In the genomic region with DNA sequence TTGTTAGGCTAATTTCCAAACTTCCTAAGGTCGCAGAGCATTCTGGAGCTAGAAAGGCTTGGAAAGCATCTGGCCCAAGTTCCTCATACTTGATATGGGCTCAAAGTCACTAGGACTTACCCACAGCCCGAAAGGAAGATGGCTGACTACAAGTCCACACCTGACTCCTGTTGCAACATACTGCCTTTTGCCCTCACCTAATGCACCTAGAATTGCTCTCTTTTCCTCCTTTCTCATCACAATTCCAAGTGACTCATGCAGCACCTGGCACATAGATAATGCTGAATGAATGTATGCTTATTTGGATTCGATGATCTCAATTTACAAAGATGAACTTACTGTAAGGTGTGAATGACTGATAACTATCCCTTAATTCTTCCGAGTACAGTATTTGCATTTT, we compare ENCODE assay signal across 17 cellular contexts.
DNase-seq lines count a peak whose midpoint lies in the region; ATAC-seq and TF ChIP-seq lines count a peak whose summit lies in the region.
"Had no signal": no experiment of that assay in that cellular context is flagged by ENCODE, and none has a peak within 500 bp of the region (broad histone marks: within the 10 kb centered on the region; RNA-seq: fewer than 3 reads in every experiment).

No MANE protein-coding gene starts in this region.

- no peak for TF ChIP-seq POLR2A in esophagus squamous epithelium (IDR thresholded peaks at IDR 0.05)
- TF ChIP-seq POLR2A in sigmoid colon (IDR thresholded peaks at IDR 0.05), result no peak

- WGBS in esophagus squamous epithelium, 2 donors, result 31 to 44% methylated on average over 4 of the region's 4 CpGs
- WGBS in sigmoid colon, 2 donors, result 73 to 90% methylated on average over 4 of the region's 4 CpGs

- H3K9me3 ChIP-seq in esophagus squamous epithelium (no peaks in the 10 kb centered on the region), sigmoid colon (no peaks in the 10 kb centered on the region)
- H3K9me3 ChIP-seq: vagina had no signal

- H3K4me3 ChIP-seq in esophagus squamous epithelium, result no peak overlapping the region
- no peak overlapping the region for H3K4me3 ChIP-seq in sigmoid colon
- H3K4me3 ChIP-seq: K562, vagina had no signal

- H3K36me3 Mint-ChIP-seq in stimulated activated effector memory CD8-positive, alpha-beta T cell treated with anti-CD3 and anti-CD28 coated beads, Interleukin-12 subunit alpha, Interleukin-12 subunit beta, amount 100 ng/mL, for 72 hours, result no peaks in the 10 kb centered on the region
- H3K36me3 Mint-ChIP-seq: activated CD4-positive, alpha-beta memory T cell treated with anti-CD3 and anti-CD28 coated beads for 36 hours; activated naive CD8-positive, alpha-beta T cell treated with anti-CD3 and anti-CD28 coated beads, Interleukin-2, amount 10 ng/mL, durations not matched to agents 7 days and 5 days; CD14-positive monocyte; memory B cell; naive thymus-derived CD8-positive, alpha-beta T cell had no signal

- intact Hi-C loops in esophagus squamous epithelium (cut with DNase I) (loop anchor here (5.0 kb wide), 1 partner anchor 173 kb away; no protein-coding TSS in a partner anchor), sigmoid colon (cut with DNase I) (loop anchor here (1.0 to 5.0 kb wide), 3 partner anchors 57 to 172 kb away; no protein-coding TSS in a partner anchor)

- no peak overlapping the region for H3K4me3 Mint-ChIP-seq in stimulated activated effector memory CD8-positive, alpha-beta T cell treated with anti-CD3 and anti-CD28 coated beads, Interleukin-12 subunit alpha, Interleukin-12 subunit beta, amount 100 ng/mL, for 72 hours
- H3K4me3 Mint-ChIP-seq: activated B cell treated with CpG ODN at 0.5 μM for 24 hours; activated CD4-positive, alpha-beta memory T cell treated with anti-CD3 and anti-CD28 coated beads for 36 hours; activated naive CD8-positive, alpha-beta T cell treated with anti-CD3 and anti-CD28 coated beads, Interleukin-2, amount 10 ng/mL, durations not matched to agents 7 days and 5 days; CD14-positive monocyte; H9; memory B cell; naive thymus-derived CD8-positive, alpha-beta T cell had no signal

- H3K4me1 ChIP-seq in esophagus squamous epithelium (peaks cover 0 to 90% (median 32%) of the 10 kb centered on the region in 3 donors), sigmoid colon (peaks cover 0 to 98% (median 93%) of the 10 kb centered on the region in 4 donors)

- CTCF ChIA-PET in RWPE1 (lab: Yijun Ruan, JAX), result interaction anchor here (0.6 to 3.5 kb wide), 21 partner anchors 9 to 412 kb away, joined by 3 to 21 read pairs (median 5); a partner anchor contains a TSS

- POLR2A ChIA-PET in RWPE1 (lab: Yijun Ruan, JAX; ENCODE audit: low non-redundant PET), result no interaction called here

- no peak for DNase-seq in GM10266 (ENCODE audit: extremely low spot score)
- DNase-seq in RWPE1 (ENCODE audit: low spot score), result peak; percentile 85
- no peak for DNase-seq in esophagus squamous epithelium (lab: John Stamatoyannopoulos, UW)
- no peak for DNase-seq in sigmoid colon
- DNase-seq in KG1 (lab: John Stamatoyannopoulos, UW), result no peak
- DNase-seq in stimulated activated effector memory CD8-positive, alpha-beta T cell treated with anti-CD3 and anti-CD28 coated beads, Interleukin-12 subunit alpha, Interleukin-12 subunit beta, amount 100 ng/mL, for 72 hours (ENCODE audit: low spot score in 2 of 2), result no peak
- DNase-seq: activated naive CD8-positive, alpha-beta T cell treated with anti-CD3 and anti-CD28 coated beads, Interleukin-2, amount 10 ng/mL, durations not matched to agents 7 days and 5 days; T1000 had no signal

- TF ChIP-seq CTCF in GM10266 (IDR thresholded peaks at IDR 0.05; ENCODE audit: control insufficient read depth, insufficient read depth, low read depth, missing control alignments) (peak; percentile 8), RWPE1 (conservative IDR thresholded peaks at IDR 0.05; ENCODE audit: low read depth) (no peak), esophagus squamous epithelium (IDR thresholded peaks at IDR 0.05) (no peak), sigmoid colon (IDR thresholded peaks at IDR 0.05) (no peak)

- ATAC-seq in GM19455 (IDR thresholded peaks at IDR 0.05; ENCODE audit: unreplicated experiment), result no peak
- no peak for ATAC-seq in stimulated activated effector memory CD8-positive, alpha-beta T cell treated with anti-CD3 and anti-CD28 coated beads, Interleukin-12 subunit alpha, Interleukin-12 subunit beta, amount 100 ng/mL, for 72 hours

- H3K4me1 Mint-ChIP-seq in stimulated activated effector memory CD8-positive, alpha-beta T cell treated with anti-CD3 and anti-CD28 coated beads, Interleukin-12 subunit alpha, Interleukin-12 subunit beta, amount 100 ng/mL, for 72 hours, result no peaks in the 10 kb centered on the region
- H3K4me1 Mint-ChIP-seq: activated B cell treated with CpG ODN at 0.5 μM for 24 hours, CD14-positive monocyte had no signal

- no peak overlapping the region for H3K27ac ChIP-seq in RWPE1
- peak overlapping the region; percentile 56 to 87 (median 74) for H3K27ac ChIP-seq in esophagus squamous epithelium
- peak overlapping the region; percentile 84 to 98 (median 90) for H3K27ac ChIP-seq in sigmoid colon

- no peaks in the 10 kb centered on the region for H3K27me3 ChIP-seq in esophagus squamous epithelium
- H3K27me3 ChIP-seq in sigmoid colon, result no peaks in the 10 kb centered on the region
- H3K27me3 ChIP-seq: vagina had no signal

- no peak overlapping the region for H3K27ac Mint-ChIP-seq in stimulated activated effector memory CD8-positive, alpha-beta T cell treated with anti-CD3 and anti-CD28 coated beads, Interleukin-12 subunit alpha, Interleukin-12 subunit beta, amount 100 ng/mL, for 72 hours
- H3K27ac Mint-ChIP-seq: activated B cell treated with CpG ODN at 0.5 μM for 24 hours; activated CD4-positive, alpha-beta memory T cell treated with anti-CD3 and anti-CD28 coated beads for 36 hours; activated naive CD8-positive, alpha-beta T cell treated with anti-CD3 and anti-CD28 coated beads, Interleukin-2, amount 10 ng/mL, durations not matched to agents 7 days and 5 days; CD14-positive monocyte; H9; memory B cell had no signal

- H3K36me3 ChIP-seq in esophagus squamous epithelium, result peaks cover 0 to 4% (median 0%) of the 10 kb centered on the region in 3 donors
- peaks cover 0 to 90% (median 20%) of the 10 kb centered on the region in 4 donors for H3K36me3 ChIP-seq in sigmoid colon
- H3K36me3 ChIP-seq: vagina had no signal

- no peak for TF ChIP-seq EP300 in sigmoid colon (IDR thresholded peaks at IDR 0.05)

- H3K9me3 Mint-ChIP-seq in stimulated activated effector memory CD8-positive, alpha-beta T cell treated with anti-CD3 and anti-CD28 coated beads, Interleukin-12 subunit alpha, Interleukin-12 subunit beta, amount 100 ng/mL, for 72 hours, result no peaks in the 10 kb centered on the region
- H3K9me3 Mint-ChIP-seq: activated B cell treated with CpG ODN at 0.5 μM for 24 hours; activated CD4-positive, alpha-beta memory T cell treated with anti-CD3 and anti-CD28 coated beads for 36 hours; activated naive CD8-positive, alpha-beta T cell treated with anti-CD3 and anti-CD28 coated beads, Interleukin-2, amount 10 ng/mL, durations not matched to agents 7 days and 5 days; CD14-positive monocyte; H9; memory B cell; naive thymus-derived CD8-positive, alpha-beta T cell had no signal
